9 cellular contexts compared by ENCODE assay signal in the genomic region with DNA sequence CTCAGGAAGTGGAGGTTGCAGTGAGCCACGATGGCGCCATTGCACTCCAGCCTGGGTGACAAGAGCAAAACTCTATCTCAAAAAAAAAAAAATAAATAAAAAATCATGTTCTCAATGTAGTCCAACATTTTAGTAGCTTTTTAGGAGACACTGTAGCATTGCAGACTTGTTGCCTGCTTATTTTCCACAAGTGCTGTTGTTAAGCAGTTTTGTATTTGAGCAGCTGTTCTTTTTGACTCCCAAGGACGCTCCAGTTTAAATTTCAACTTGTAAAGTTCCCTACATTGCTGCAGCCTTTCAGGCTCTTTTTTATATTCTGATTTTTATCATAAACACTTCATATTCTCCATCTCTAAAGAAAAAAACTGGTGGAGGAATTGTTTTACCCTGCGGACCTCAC.
"Had no signal": no experiment of that assay in that cellular context is flagged by ENCODE, and none has a peak within 500 bp of the region (broad histone marks: within the 10 kb centered on the region; RNA-seq: fewer than 3 reads in every experiment).

No MANE protein-coding gene starts in this region.

- H3K27ac ChIP-seq: KMS-11 had no signal

- ATAC-seq: GM23338 had no signal

- DNase-seq: H9, HCEC 1CT, Karpas-422, KBM-7 had no signal

- H3K4me3 ChIP-seq: GM23338 had no signal

- FAIRE-seq: H1, H54, HTR-8/SVneo had no signal
